ENCODE assay signal across 8 cellular contexts in the genomic region with DNA sequence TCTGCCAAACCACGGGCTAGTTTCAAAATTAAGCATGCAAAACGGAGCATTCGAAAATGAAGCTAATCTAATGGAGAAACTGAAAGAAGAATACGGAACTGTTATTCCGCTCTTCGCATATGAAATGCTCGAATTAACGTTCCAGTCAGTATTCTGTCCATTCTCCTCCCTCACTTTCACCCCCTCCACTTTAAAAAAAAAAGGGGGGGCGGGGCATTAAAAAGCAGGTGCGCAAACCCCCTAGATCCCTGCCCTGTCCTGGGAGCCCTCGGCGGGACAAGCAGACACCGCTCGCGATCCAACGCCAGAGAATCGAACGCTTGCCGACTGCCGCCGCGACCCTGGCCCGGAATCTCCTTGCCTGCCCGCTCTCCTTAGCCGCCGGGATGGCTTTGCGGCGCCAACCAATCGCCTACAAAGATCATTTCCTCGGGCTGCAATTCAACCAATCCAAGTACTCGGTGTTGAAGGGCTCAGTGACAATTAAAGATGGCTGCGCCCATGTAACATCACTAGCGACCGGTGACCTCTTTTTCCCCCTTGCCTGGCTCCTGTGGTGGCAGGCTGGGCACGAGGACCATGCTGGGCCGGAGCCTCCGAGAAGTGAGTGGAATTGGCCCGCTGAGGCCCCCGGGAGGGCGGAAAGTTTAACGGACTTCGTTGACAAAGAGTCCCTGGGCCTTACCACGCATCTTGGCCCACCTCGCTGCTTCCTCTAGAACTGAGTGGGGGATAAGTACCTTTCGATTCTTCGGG. TPM values are rescaled to one million over a fixed set of nuclear protein-coding genes. Genes with fewer than 3 reads are reported as not detected.
DNase-seq lines count a peak whose midpoint lies in the region; TF ChIP-seq lines count a peak whose summit lies in the region.

A gene with protein sequence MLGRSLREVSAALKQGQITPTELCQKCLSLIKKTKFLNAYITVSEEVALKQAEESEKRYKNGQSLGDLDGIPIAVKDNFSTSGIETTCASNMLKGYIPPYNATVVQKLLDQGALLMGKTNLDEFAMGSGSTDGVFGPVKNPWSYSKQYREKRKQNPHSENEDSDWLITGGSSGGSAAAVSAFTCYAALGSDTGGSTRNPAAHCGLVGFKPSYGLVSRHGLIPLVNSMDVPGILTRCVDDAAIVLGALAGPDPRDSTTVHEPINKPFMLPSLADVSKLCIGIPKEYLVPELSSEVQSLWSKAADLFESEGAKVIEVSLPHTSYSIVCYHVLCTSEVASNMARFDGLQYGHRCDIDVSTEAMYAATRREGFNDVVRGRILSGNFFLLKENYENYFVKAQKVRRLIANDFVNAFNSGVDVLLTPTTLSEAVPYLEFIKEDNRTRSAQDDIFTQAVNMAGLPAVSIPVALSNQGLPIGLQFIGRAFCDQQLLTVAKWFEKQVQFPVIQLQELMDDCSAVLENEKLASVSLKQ (plus strand): TSS at position 476 of the 756 bp plus-strand sequence. CDS start 104 bp downstream, at position 580.
A gene with protein sequence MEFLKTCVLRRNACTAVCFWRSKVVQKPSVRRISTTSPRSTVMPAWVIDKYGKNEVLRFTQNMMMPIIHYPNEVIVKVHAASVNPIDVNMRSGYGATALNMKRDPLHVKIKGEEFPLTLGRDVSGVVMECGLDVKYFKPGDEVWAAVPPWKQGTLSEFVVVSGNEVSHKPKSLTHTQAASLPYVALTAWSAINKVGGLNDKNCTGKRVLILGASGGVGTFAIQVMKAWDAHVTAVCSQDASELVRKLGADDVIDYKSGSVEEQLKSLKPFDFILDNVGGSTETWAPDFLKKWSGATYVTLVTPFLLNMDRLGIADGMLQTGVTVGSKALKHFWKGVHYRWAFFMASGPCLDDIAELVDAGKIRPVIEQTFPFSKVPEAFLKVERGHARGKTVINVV (minus strand): TSS at position 396 of the 756 bp plus-strand sequence. CDS start 477 bp downstream, outside the sequence.

- TF ChIP-seq EP300 in suprapubic skin (IDR thresholded peaks at IDR 0.05): no peak

- no peaks in the 10 kb centered on the region for H3K27me3 Mint-ChIP-seq in activated naive CD4-positive, alpha-beta T cell treated with anti-CD3 and anti-CD28 coated beads, Interleukin-2, amount 10 ng/mL, durations not matched to agents 7 days and 5 days

- under 1% methylated on average over 33 of the region's 46 CpGs for WGBS in suprapubic skin

- DNase-seq in GM04504 (ENCODE audit: low read depth) (peak; percentile 86), HFF-Myc (ENCODE audit: extremely low read depth, low read depth) (peak; percentile 90), MV-4-11 (lab: John Stamatoyannopoulos, UW) (peak; percentile 91), SK-N-DZ (ENCODE audit: low spot score) (peak; percentile 95), germinal center (ENCODE audit: low spot score) (peak; percentile 99), nucleus accumbens (lab: John Stamatoyannopoulos, UW) (peak; percentile 13 to 92 (median 82)), suprapubic skin (ENCODE audit: low spot score in 2 of 2) (peak; percentile 91)
- DNase-seq in activated naive CD4-positive, alpha-beta T cell treated with anti-CD3 and anti-CD28 coated beads, Interleukin-2, amount 10 ng/mL, durations not matched to agents 7 days and 5 days: peak; percentile 91

- H3K27ac Mint-ChIP-seq in activated naive CD4-positive, alpha-beta T cell treated with anti-CD3 and anti-CD28 coated beads, Interleukin-2, amount 10 ng/mL, durations not matched to agents 7 days and 5 days: peak within 1 kb of the TSS; percentile 96

- peaks cover 35% of the 10 kb centered on the region for H3K4me1 Mint-ChIP-seq in activated naive CD4-positive, alpha-beta T cell treated with anti-CD3 and anti-CD28 coated beads, Interleukin-2, amount 10 ng/mL, durations not matched to agents 7 days and 5 days

- peak within 1 kb of the TSS; percentile 71 for H3K27ac ChIP-seq in suprapubic skin

- peaks cover 15% of the 10 kb centered on the region for H3K4me1 ChIP-seq in suprapubic skin

- H3K4me3 ChIP-seq in HFF-Myc (replicated peaks; ENCODE audit: low read depth, low read length) (peak within 1 kb of the TSS; percentile 83), suprapubic skin (peak within 1 kb of the TSS; percentile 78)

- no peaks in the 10 kb centered on the region for H3K9me3 ChIP-seq in suprapubic skin

- TF ChIP-seq CTCF in HFF-Myc (IDR thresholded peaks at IDR 0.05; ENCODE audit: low read depth, low read length, missing control alignments) (no peak), suprapubic skin (IDR thresholded peaks at IDR 0.05) (no peak)

- no peaks in the 10 kb centered on the region for H3K27me3 ChIP-seq in suprapubic skin

- peak in 1 of 2 donors; percentile 35 for TF ChIP-seq POLR2A in suprapubic skin (IDR thresholded peaks at IDR 0.05)

- H3K9me3 Mint-ChIP-seq in activated naive CD4-positive, alpha-beta T cell treated with anti-CD3 and anti-CD28 coated beads, Interleukin-2, amount 10 ng/mL, durations not matched to agents 7 days and 5 days: no peaks in the 10 kb centered on the region

- H3K36me3 ChIP-seq in suprapubic skin: no peaks in the 10 kb centered on the region

- peaks cover 5% of the 10 kb centered on the region for H3K36me3 Mint-ChIP-seq in activated naive CD4-positive, alpha-beta T cell treated with anti-CD3 and anti-CD28 coated beads, Interleukin-2, amount 10 ng/mL, durations not matched to agents 7 days and 5 days

- H3K4me3 Mint-ChIP-seq in activated naive CD4-positive, alpha-beta T cell treated with anti-CD3 and anti-CD28 coated beads, Interleukin-2, amount 10 ng/mL, durations not matched to agents 7 days and 5 days: peak within 1 kb of the TSS; percentile 88

- CTCF ChIA-PET in activated naive CD4-positive, alpha-beta T cell treated with anti-CD3 and anti-CD28 coated beads, Interleukin-2, amount 10 ng/mL, durations not matched to agents 7 days and 5 days (lab: Charles Lee): interaction anchor here (1.3 kb wide), 1 partner anchor 184 kb away, joined by 3 read pairs; no protein-coding TSS in a partner anchor

RNA-seq across cellular contexts. Expression of the first gene that starts in this region (rescaled TPM):
- 20.5 and 22.5 TPM in 2 replicates for polyA plus RNA-seq in SK-N-DZ (2014; cell fraction: cytosol; rRNA removed)
- 9.6 and 11.4 TPM in 2 replicates for polyA plus RNA-seq in SK-N-DZ (2014; cell fraction: nucleus; rRNA removed)
- total RNA-seq in suprapubic skin: 10 to 100 TPM in 1 of 4 donors, 1 to 10 TPM in 3; 6.4 to 10.4 (median 7.0) TPM

RNA-seq across cellular contexts. Expression of the second gene that starts in this region (rescaled TPM):
- polyA plus RNA-seq in SK-N-DZ (2014; cell fraction: cytosol; rRNA removed): 10.5 and 14.2 TPM in 2 replicates
- 4.6 and 8.1 TPM in 2 replicates for polyA plus RNA-seq in SK-N-DZ (2014; cell fraction: nucleus; rRNA removed)
- total RNA-seq in suprapubic skin: 1 to 10 TPM; 1.8 to 5.3 (median 3.3) TPM

Comparison
In these comparisons a context has a peak if more than half of its experiments do, and no peak if none do; other contexts are left out.
1. Peak in every context shown above with its lines: DNase-seq, H3K4me3 ChIP-seq and H3K27ac ChIP-seq.